10 cellular contexts compared by ENCODE assay signal in the genomic region with DNA sequence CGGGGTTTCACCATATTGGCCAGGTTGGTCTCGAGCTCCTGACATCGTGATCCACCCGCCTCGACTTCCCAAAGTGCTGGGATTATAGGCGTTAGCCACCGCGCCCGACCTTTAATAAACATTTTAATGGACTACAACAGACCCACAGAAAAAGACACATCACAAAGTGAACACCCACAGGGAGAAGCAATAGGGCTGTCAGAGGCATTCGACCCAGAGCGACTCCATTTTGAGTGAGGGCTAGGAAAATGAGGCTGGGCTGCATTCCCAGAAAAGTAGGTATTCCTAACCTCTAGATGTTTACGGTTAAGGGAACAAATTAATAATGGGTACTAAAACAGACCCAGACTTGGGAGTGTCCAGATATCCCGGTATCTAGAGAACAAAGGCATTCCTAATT. TPM values are rescaled to one million over a fixed set of nuclear protein-coding genes. Genes with fewer than 3 reads are reported as not detected.
A peak's percentile ranks its signal among the peaks of the same experiment; 100 is the strongest.
DNase-seq lines count a peak whose midpoint lies in the region; ATAC-seq and TF ChIP-seq lines count a peak whose summit lies in the region.
"Had no signal": no experiment of that assay in that cellular context is flagged by ENCODE, and none has a peak within 500 bp of the region (broad histone marks: within the 10 kb centered on the region; RNA-seq: fewer than 3 reads in every experiment).

No MANE protein-coding gene starts in this region.

- CTCF ChIA-PET in CD4-positive, alpha-beta memory T cell (lab: Charles Lee; ENCODE audit: partially characterized antibody) = no interaction called here

- peak overlapping the region; percentile 75 for H3K4me2 ChIP-seq in OCI-LY3 (ENCODE audit: low read length)
- peak overlapping the region; percentile 86 for H3K4me2 ChIP-seq in neural progenitor cell

- peaks cover 31 to 37% of the 10 kb centered on the region in 2 donors for H3K36me3 Mint-ChIP-seq in CD4-positive, alpha-beta memory T cell
- H3K36me3 Mint-ChIP-seq in endodermal cell (ENCODE audit: low read depth) = peaks cover 53% of the 10 kb centered on the region
- peaks cover 55% of the 10 kb centered on the region for H3K36me3 Mint-ChIP-seq in neural progenitor cell

- no peak for ATAC-seq in left colon
- no peak for ATAC-seq in GM21528 (IDR thresholded peaks at IDR 0.05; ENCODE audit: low FRiP score, unreplicated experiment)

- peaks cover 2 to 21% (median 9%) of the 10 kb centered on the region in 8 donors for H3K9me3 Mint-ChIP-seq in CD4-positive, alpha-beta memory T cell
- peaks cover 10% of the 10 kb centered on the region for H3K9me3 Mint-ChIP-seq in endodermal cell
- peaks cover 80% of the 10 kb centered on the region for H3K9me3 Mint-ChIP-seq in neural progenitor cell

- H3K4me1 ChIP-seq in CD4-positive, alpha-beta memory T cell (ENCODE audit: insufficient read depth, low read length) = peaks cover 36% of the 10 kb centered on the region
- H3K4me1 ChIP-seq in OCI-LY3 (ENCODE audit: low read length) = peaks cover 13% of the 10 kb centered on the region
- no peaks in the 10 kb centered on the region for H3K4me1 ChIP-seq in endodermal cell (ENCODE audit: control insufficient read depth, insufficient read depth, low read length)
- peaks cover 16% of the 10 kb centered on the region for H3K4me1 ChIP-seq in neural progenitor cell

- peak overlapping the region; percentile 62 to 92 for H3K4me3 ChIP-seq in CD4-positive, alpha-beta memory T cell (ENCODE audit: low read length in 2 of 2)
- peak overlapping the region; percentile 84 for H3K4me3 ChIP-seq in OCI-LY3 (ENCODE audit: low read length)
- H3K4me3 ChIP-seq in endodermal cell (ENCODE audit: low read length) = peak overlapping the region; percentile 97
- peak overlapping the region; percentile 81 for H3K4me3 ChIP-seq in neural progenitor cell

- H3K27ac ChIP-seq in CD4-positive, alpha-beta memory T cell (ENCODE audit: low read depth, low read length) = peak overlapping the region; percentile 73
- H3K27ac ChIP-seq in OCI-LY3 (ENCODE audit: low read length) (peak overlapping the region; percentile 58; the same call in 1 of the 2 replicates), endodermal cell (ENCODE audit: low read depth, low read length) (no peak overlapping the region), neural progenitor cell (no peak overlapping the region)

- POLR2A ChIA-PET in CD4-positive, alpha-beta memory T cell (lab: Charles Lee; ENCODE audit: partially characterized antibody) = interaction anchor here (0.5 to 2.5 kb wide), 13 partner anchors 11 to 1874 kb away, joined by 3 to 28 read pairs (median 5); a partner anchor contains a TSS

- TF ChIP-seq CTCF in OCI-LY3 (IDR thresholded peaks at IDR 0.05; ENCODE audit: low read depth, low read length) (no peak), endodermal cell (conservative IDR thresholded peaks at IDR 0.05) (no peak), neural progenitor cell (IDR thresholded peaks at IDR 0.05) (no peak)

- peak in 1 of 5 donors; percentile 0 for DNase-seq in CD4-positive, alpha-beta memory T cell
- DNase-seq in endodermal cell (no peak), neural progenitor cell (ENCODE audit: low spot score) (no peak), COLO829 (ENCODE audit: low spot score) (no peak), left colon (no peak), HT-29 (ENCODE audit: low spot score) (no peak)
- DNase-seq: islet precursor cell, SHP77 had no signal

- peak overlapping the region; percentile 93 to 100 (median 98) for H3K4me3 Mint-ChIP-seq in CD4-positive, alpha-beta memory T cell
- H3K4me3 Mint-ChIP-seq in endodermal cell = peak overlapping the region; percentile 95
- peak overlapping the region; percentile 96 for H3K4me3 Mint-ChIP-seq in neural progenitor cell

- intact Hi-C loops in CD4-positive, alpha-beta memory T cell (cut with micrococcal nuclease) = loop anchor here (1.0 to 2.0 kb wide), 11 partner anchors 28 to 296 kb away; a partner anchor contains a TSS
- intact Hi-C loops in left colon (cut with DNase I, micrococcal nuclease) = no loop called here

- H3K79me2 ChIP-seq in OCI-LY3 (ENCODE audit: low read length) (peaks cover 43% of the 10 kb centered on the region), neural progenitor cell (ENCODE audit: low read depth) (peaks cover 59% of the 10 kb centered on the region)

- peaks cover 17% of the 10 kb centered on the region for H3F3A ChIP-seq in neural progenitor cell (ENCODE audit: low read depth)

- WGBS in endodermal cell (ENCODE audit: insufficient coverage in 1 of 2, insufficient read length in 1 of 2), 2 experiments = 89 to 91% methylated on average over 3 to 13 of the region's 13 CpGs

- H3K27me3 Mint-ChIP-seq in CD4-positive, alpha-beta memory T cell = no peaks in the 10 kb centered on the region
- H3K27me3 Mint-ChIP-seq in endodermal cell (ENCODE audit: insufficient read depth) = no peaks in the 10 kb centered on the region
- H3K27me3 Mint-ChIP-seq in neural progenitor cell (ENCODE audit: insufficient read depth, low read depth) = peaks cover 9% of the 10 kb centered on the region

- H3K36me3 ChIP-seq in CD4-positive, alpha-beta memory T cell (ENCODE audit: insufficient read depth, low read length) = peaks cover 8% of the 10 kb centered on the region
- H3K36me3 ChIP-seq in OCI-LY3 (replicated peaks; ENCODE audit: low read depth, low read length) (peaks cover 64% of the 10 kb centered on the region), endodermal cell (ENCODE audit: control insufficient read depth, insufficient read depth, low read length) (peaks cover 46% of the 10 kb centered on the region), neural progenitor cell (peaks cover 9% of the 10 kb centered on the region)

- H4K20me1 ChIP-seq in OCI-LY3 (ENCODE audit: insufficient read depth, low read length) (no peaks in the 10 kb centered on the region), neural progenitor cell (ENCODE audit: low read depth) (peaks cover 26% of the 10 kb centered on the region)

- H3K27me3 ChIP-seq in CD4-positive, alpha-beta memory T cell (ENCODE audit: insufficient read depth, low read length) = no peaks in the 10 kb centered on the region
- H3K27me3 ChIP-seq in OCI-LY3 (ENCODE audit: low read depth, low read length) (no peaks in the 10 kb centered on the region), endodermal cell (ENCODE audit: control insufficient read depth, insufficient read depth, low read length, poor library complexity, severe bottlenecking) (no peaks in the 10 kb centered on the region), neural progenitor cell (no peaks in the 10 kb centered on the region)

- peaks cover 28 to 57% (median 36%) of the 10 kb centered on the region in 4 donors for H3K4me1 Mint-ChIP-seq in CD4-positive, alpha-beta memory T cell
- H3K4me1 Mint-ChIP-seq in endodermal cell (peaks cover 14% of the 10 kb centered on the region), neural progenitor cell (peaks cover 3% of the 10 kb centered on the region)

- H3K9ac ChIP-seq in OCI-LY3 (ENCODE audit: low read length) = peak overlapping the region; percentile 86
- H3K9ac ChIP-seq in endodermal cell (ENCODE audit: extremely low read depth, low read length, poor library complexity, severe bottlenecking) = peak overlapping the region; percentile 78
- peak overlapping the region; percentile 70 for H3K9ac ChIP-seq in neural progenitor cell

- H2AFZ ChIP-seq in OCI-LY3 (ENCODE audit: low read depth, low read length) = peak overlapping the region; percentile 93; the same call in 1 of the 2 replicates
- H2AFZ ChIP-seq in neural progenitor cell (replicated peaks) = peak overlapping the region; percentile 4

- peak overlapping the region in 5 of 7 donors; percentile 42 to 98 (median 91) for H3K27ac Mint-ChIP-seq in CD4-positive, alpha-beta memory T cell
- H3K27ac Mint-ChIP-seq in endodermal cell = peak overlapping the region; percentile 97
- H3K27ac Mint-ChIP-seq in neural progenitor cell = no peak overlapping the region

- H3K9me3 ChIP-seq in CD4-positive, alpha-beta memory T cell (ENCODE audit: control insufficient read depth in 1 of 2, low read length in 2 of 2) = peaks cover 0 to 9% of the 10 kb centered on the region in 2 donors
- H3K9me3 ChIP-seq in OCI-LY3 (ENCODE audit: insufficient read depth, low read length) (peaks cover 14% of the 10 kb centered on the region), endodermal cell (ENCODE audit: control insufficient read depth, low read length) (peaks cover 16% of the 10 kb centered on the region), neural progenitor cell (ENCODE audit: low read depth) (no peaks in the 10 kb centered on the region)

RNA-seq across cellular contexts. Expression of a gene that starts 1.0 kb away (rescaled TPM):
- 10 to 100 TPM in 1 of 2 experiments, 1 to 10 TPM in 1; 9.5 to 10.2 TPM for total RNA-seq in CD4-positive, alpha-beta memory T cell
- under 1 TPM; 0.63 to 0.94 TPM for polyA plus RNA-seq in CD4-positive, alpha-beta memory T cell
- total RNA-seq in endodermal cell (10 to 100 TPM; 14.4 to 16.1 TPM), neural progenitor cell (ENCODE audit: low replicate concordance) (18.6 and 24.0 TPM in 2 replicates), left colon (1 to 10 TPM; 3.5 to 4.1 TPM)
- polyA plus RNA-seq in endodermal cell (2013, experiment 1 of 2) = 7.5 TPM
- polyA plus RNA-seq in endodermal cell (2013, experiment 2 of 2) = 8.4 TPM
- 6.4 and 8.5 TPM in 2 replicates for total RNA-seq in HT-29 (2014; rRNA removed; shearing (Covaris generic))

RNA-seq across cellular contexts. Expression of a gene that starts 27.4 kb away (rescaled TPM):
- 10 to 100 TPM; 72.3 to 76.6 TPM for total RNA-seq in CD4-positive, alpha-beta memory T cell
- 10 to 100 TPM; 59.3 to 73.9 TPM for polyA plus RNA-seq in CD4-positive, alpha-beta memory T cell
- 10 to 100 TPM; 27.5 to 28.0 TPM for total RNA-seq in endodermal cell
- polyA plus RNA-seq in endodermal cell (2013, experiment 1 of 2) = 35.3 TPM
- polyA plus RNA-seq in endodermal cell (2013, experiment 2 of 2) = 36.1 TPM
- 49.8 and 49.9 TPM in 2 replicates for total RNA-seq in neural progenitor cell (ENCODE audit: low replicate concordance)
- 10 to 100 TPM; 24.3 to 26.9 TPM for total RNA-seq in left colon
- 74.2 and 83.4 TPM in 2 replicates for total RNA-seq in HT-29 (2014; rRNA removed; shearing (Covaris generic))

RNA-seq across cellular contexts. Expression of a gene that starts 49.0 kb away (rescaled TPM):
- total RNA-seq in CD4-positive, alpha-beta memory T cell = 10 to 100 TPM; 63.3 to 67.6 TPM
- polyA plus RNA-seq in CD4-positive, alpha-beta memory T cell = 10 to 100 TPM; 13.7 to 23.0 TPM
- total RNA-seq in endodermal cell (10 to 100 TPM; 65.7 to 80.2 TPM), neural progenitor cell (ENCODE audit: low replicate concordance) (86.0 and 104 TPM in 2 replicates), left colon (10 to 100 TPM; 17.6 to 29.9 TPM)
- 47.7 TPM for polyA plus RNA-seq in endodermal cell (2013, experiment 1 of 2)
- 38.1 TPM for polyA plus RNA-seq in endodermal cell (2013, experiment 2 of 2)
- 60.1 and 64.8 TPM in 2 replicates for total RNA-seq in HT-29 (2014; rRNA removed; shearing (Covaris generic))

RNA-seq across cellular contexts. Expression of a gene that starts 49.0 kb away (rescaled TPM):
- total RNA-seq in CD4-positive, alpha-beta memory T cell = 1 to 10 TPM; 5.0 to 5.3 TPM
- 1 to 10 TPM in 1 of 2 donors, under 1 TPM in 1; 0.36 to 3.5 TPM for polyA plus RNA-seq in CD4-positive, alpha-beta memory T cell
- total RNA-seq in endodermal cell = 1 to 10 TPM; 3.8 TPM
- polyA plus RNA-seq in endodermal cell (2013, experiment 1 of 2) = 2.9 TPM
- polyA plus RNA-seq in endodermal cell (2013, experiment 2 of 2) = 2.5 TPM
- total RNA-seq in neural progenitor cell (ENCODE audit: low replicate concordance) = 1.5 and 2.4 TPM in 2 replicates
- 1 to 10 TPM; 2.6 to 2.8 TPM for total RNA-seq in left colon
- total RNA-seq in HT-29 (2014; rRNA removed; shearing (Covaris generic)) = 3.6 and 3.7 TPM in 2 replicates

Comparison
In these comparisons a context has a peak if more than half of its experiments do, and no peak if none do; other contexts are left out.
1. H3K27ac ChIP-seq: peak in CD4-positive, alpha-beta memory T cell (single experiment) and OCI-LY3 (single experiment); none in endodermal cell (single experiment) and neural progenitor cell (single experiment).
2. Peak in every context shown above with its lines, with median percentiles within 50 percentile points of each other: H3K4me3 ChIP-seq, H3K4me3 Mint-ChIP-seq and H3K9ac ChIP-seq.